ENCODE assay signal across 30 cellular contexts in the genomic region with DNA sequence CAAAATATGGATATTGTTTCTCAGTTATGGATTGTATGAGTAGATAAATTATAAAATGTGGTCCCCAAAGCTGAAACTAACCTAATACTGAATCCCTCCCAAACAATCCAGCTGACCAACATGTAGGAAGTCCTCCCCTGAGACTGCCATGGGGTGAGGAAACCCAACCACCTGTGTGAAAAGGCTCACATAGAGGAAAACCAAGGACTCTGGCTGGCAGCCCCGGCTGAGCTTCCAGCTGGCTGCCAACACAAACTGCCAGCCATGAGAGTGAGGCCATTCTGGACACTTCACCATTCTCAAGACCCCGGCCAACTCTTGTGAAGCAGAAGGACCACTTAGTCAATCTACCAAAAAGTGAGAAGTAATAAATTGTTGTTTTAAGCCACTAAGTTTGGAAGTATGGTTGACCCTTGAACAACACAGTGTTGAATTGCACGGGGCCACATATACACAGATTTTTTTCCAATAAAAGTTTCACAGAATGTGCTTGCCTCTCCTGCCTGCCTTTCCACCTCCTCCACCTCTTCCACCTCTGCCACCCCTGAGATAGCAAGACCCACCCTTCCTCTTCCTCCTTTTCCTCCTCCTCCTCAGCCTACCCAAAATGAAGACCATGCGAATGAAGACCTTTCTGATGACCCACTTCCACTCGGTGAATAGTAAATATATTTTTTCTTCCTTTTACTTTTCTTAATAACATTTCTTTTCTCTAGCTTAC. TPM values are rescaled to one million over a fixed set of nuclear protein-coding genes. Genes with fewer than 3 reads are reported as not detected.
"Had no signal": no experiment of that assay in that cellular context is flagged by ENCODE, and none has a peak within 500 bp of the region (broad histone marks: within the 10 kb centered on the region; RNA-seq: fewer than 3 reads in every experiment).

No MANE protein-coding gene starts in this region.

- H3K9me3 ChIP-seq: neutrophil, psoas muscle, right lobe of liver, sigmoid colon, spleen, suprapubic skin, testis, tibial nerve, upper lobe of left lung, vagina had no signal

- H3K27me3 ChIP-seq: testis, upper lobe of left lung, vagina had no signal

- H3K9ac ChIP-seq: parathyroid adenoma had no signal

- ATAC-seq: naive thymus-derived CD8-positive, alpha-beta T cell; natural killer cell treated with Interleukin-12 subunit alpha and Interleukin-12 subunit beta and Interleukin-15 and Interleukin-18, amount 100 ng/mL, for 72 hours; psoas muscle; right cardiac atrium; right lobe of liver; stimulated activated memory B cell treated with anti-CD40 and anti-IgM and Interleukin-4, amounts not matched to agents 10 μg/mL and 1 μg/mL and 100 μg/mL, for 72 hours; stimulated activated naive CD8-positive, alpha-beta T cell treated with anti-CD3 and anti-CD28 coated beads, Interleukin-15, amount 100 ng/mL, for 72 hours; stimulated activated naive CD8-positive, alpha-beta T cell treated with anti-CD3 and anti-CD28 coated beads, Interleukin-15, Interleukin-2, amounts not matched to agents 100 U/mL and 50 U/mL, for 24 hours had no signal

- H3K79me2 ChIP-seq: parathyroid adenoma had no signal

- H3K4me3 ChIP-seq: psoas muscle, right lobe of liver, sigmoid colon, spleen, suprapubic skin, testis, tibial nerve, upper lobe of left lung, vagina had no signal

- FAIRE-seq: small intestine, urothelium cell line had no signal

- DNase-seq: naive thymus-derived CD8-positive, alpha-beta T cell; nephron progenitor cell; nucleus accumbens; posterior cingulate gyrus; psoas muscle; right lobe of liver; sigmoid colon; small intestine; spleen; stimulated activated CD4-positive, alpha-beta T cell treated with anti-CD3 and anti-CD28 coated beads, Interleukin-12 subunit alpha, Interleukin-12 subunit beta, amount 100 ng/mL, for 4 hours; stimulated activated CD4-positive, alpha-beta T cell treated with anti-CD3 and anti-CD28 coated beads, Interleukin-1b, Interleukin-23, amount 100 ng/mL, for 48 hours; stimulated activated CD4-positive, alpha-beta T cell treated with anti-CD3 and anti-CD28 coated beads, Interleukin-4, amount 100 ng/mL, for 1 hour; stimulated activated CD4-positive, alpha-beta T cell treated with anti-CD3 and anti-CD28 coated beads, Interleukin-4, amount 100 ng/mL, for 4 hours; stimulated activated CD8-positive, alpha-beta memory T cell treated with anti-CD3 and anti-CD28 coated beads, Interleukin-4, amount 100 ng/mL, for 48 hours; stimulated activated naive CD4-positive, alpha-beta T cell; stimulated activated naive CD8-positive, alpha-beta T cell treated with anti-CD3 and anti-CD28 coated beads, Interleukin-15, amount 100 ng/mL, for 72 hours; stimulated activated naive CD8-positive, alpha-beta T cell treated with anti-CD3 and anti-CD28 coated beads, Interleukin-15, Interleukin-2, amounts not matched to agents 100 U/mL and 50 U/mL, for 24 hours; substantia nigra; testis; trophoblast cell; upper lobe of left lung had no signal

- H3K27ac ChIP-seq: neutrophil, parathyroid adenoma, psoas muscle, right lobe of liver, sigmoid colon, spleen, suprapubic skin, testis, tibial nerve, upper lobe of left lung, vagina had no signal

- H3K36me3 ChIP-seq: neutrophil, right lobe of liver, sigmoid colon, spleen, suprapubic skin, tibial nerve, upper lobe of left lung, vagina had no signal

- H3K4me1 ChIP-seq: parathyroid adenoma, right lobe of liver, sigmoid colon, suprapubic skin, testis, tibial nerve, upper lobe of left lung, vagina had no signal

- H2AFZ ChIP-seq: parathyroid adenoma had no signal

RNA-seq across cellular contexts. Expression of gene NRG2, which starts 15.3 kb away (rescaled TPM):
- total RNA-seq: natural killer cell treated with Interleukin-12 subunit alpha and Interleukin-12 subunit beta and Interleukin-15 and Interleukin-18, amount 100 ng/mL, for 72 hours had no signal
